ENCODE assay signal across 8 cellular contexts in genomic region chr11:75554258-75555022, GRCh38. TPM values are rescaled to one million over a fixed set of nuclear protein-coding genes. Genes with fewer than 3 reads are reported as not detected.
DNase-seq lines count a peak whose midpoint lies in the region; ATAC-seq and TF ChIP-seq lines count a peak whose summit lies in the region.

No MANE protein-coding gene starts in this region.

- peak overlapping the region; percentile 52 to 98 (median 92) for H3K27ac ChIP-seq in heart right ventricle

- no peaks in the 10 kb centered on the region for H3K27me3 ChIP-seq in heart right ventricle

- peaks cover 13 to 58% (median 47%) of the 10 kb centered on the region in 9 donors for H3K4me1 ChIP-seq in heart right ventricle

- H3K36me3 ChIP-seq in heart right ventricle = no peaks in the 10 kb centered on the region

- ATAC-seq in heart right ventricle = peak; percentile 87 to 95 (median 93)
- ATAC-seq in GM18907 (IDR thresholded peaks at IDR 0.05; ENCODE audit: unreplicated experiment) = no peak

- DNase-seq in HS-5 (ENCODE audit: low read depth) (peak; percentile 83), amniotic epithelial cell (ENCODE audit: low read depth) (peak; percentile 100), heart right ventricle (peak; percentile 93 to 94), putamen (ENCODE audit: low spot score) (peak; percentile 95), NOMO-1 (lab: John Stamatoyannopoulos, UW; ENCODE audit: unreplicated experiment in 2 of 2) (no peak)
- DNase-seq in activated naive CD4-positive, alpha-beta T cell treated with Interleukin-2 at 50 U/mL for 16 hours = no peak
- DNase-seq in stimulated activated naive CD4-positive, alpha-beta T cell (lab: John Stamatoyannopoulos, UW) = no peak

- H3K9me3 ChIP-seq in heart right ventricle = no peaks in the 10 kb centered on the region

- H3K4me3 ChIP-seq in heart right ventricle = peak overlapping the region in 7 of 10 donors; percentile 8 to 42 (median 34)

- no peak for TF ChIP-seq CTCF in heart right ventricle (IDR thresholded peaks at IDR 0.05)

- intact Hi-C loops in heart right ventricle (cut with DNase I) = loop anchor here in 2 of 10 donors (5.0 to 10.0 kb wide), 2 partner anchors 113 to 590 kb away; partner anchors contain the start of gene MAP6 (in 1 of the 2)

- WGBS in heart right ventricle, 2 donors = 11 to 19% methylated on average over 21 of the region's 21 CpGs

RNA-seq across cellular contexts. Expression of gene SERPINH1, which starts 7.6 kb away (rescaled TPM):
- total RNA-seq in heart right ventricle = 100 to 1,000 TPM in 1 of 10 donors, 10 to 100 TPM in 9; 31.8 to 130 (median 53.2) TPM
- 100 to 1,000 TPM in 1 of 2 donors, 10 to 100 TPM in 1; 43.4 to 218 TPM for polyA plus RNA-seq in heart right ventricle

RNA-seq across cellular contexts. Expression of gene GDPD5, which starts 28.7 kb away (rescaled TPM):
- total RNA-seq in heart right ventricle = 1 to 10 TPM; 3.3 to 8.0 (median 4.1) TPM
- 10 to 100 TPM in 1 of 2 donors, 1 to 10 TPM in 1; 3.6 to 10.3 TPM for polyA plus RNA-seq in heart right ventricle

Comparison
In these comparisons a context has a peak if more than half of its experiments do, and no peak if none do; other contexts are left out.
1. DNase-seq: peak in HS-5 (single experiment), amniotic epithelial cell (single experiment), heart right ventricle (2 of 2) and putamen (single experiment); none in activated naive CD4-positive, alpha-beta T cell treated with Interleukin-2 at 50 U/mL for 16 hours (single experiment), stimulated activated naive CD4-positive, alpha-beta T cell (0 of 6) and NOMO-1 (0 of 2).